In the genomic region with DNA sequence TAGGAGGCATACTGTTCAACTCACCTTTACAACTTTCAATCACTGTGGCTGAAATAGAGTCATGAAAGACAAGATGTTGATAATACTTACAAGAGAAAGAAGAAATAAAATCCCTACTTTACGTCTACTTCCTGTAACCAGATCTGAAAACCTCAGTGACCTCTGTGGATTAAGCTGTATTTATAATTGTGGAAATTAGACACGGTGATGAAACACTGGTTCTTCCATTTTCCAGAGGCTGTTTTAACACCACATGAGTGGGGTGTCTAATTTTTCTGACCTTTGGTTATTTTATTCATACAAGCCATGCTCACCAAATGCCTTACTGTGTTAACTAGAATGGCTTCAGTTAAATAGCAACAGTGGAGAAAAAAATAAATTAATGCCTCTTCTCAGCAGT, we compare ENCODE assay signal across 22 cellular contexts.
"Had no signal": no experiment of that assay in that cellular context is flagged by ENCODE, and none has a peak within 500 bp of the region (broad histone marks: within the 10 kb centered on the region; RNA-seq: fewer than 3 reads in every experiment).

No MANE protein-coding gene starts in this region.

- H3K4me1 ChIP-seq: foreskin keratinocyte, right lobe of liver, vagina had no signal

- H2AFZ ChIP-seq: hepatocyte had no signal

- H3K79me2 ChIP-seq: hepatocyte had no signal

- H3K27me3 ChIP-seq: foreskin keratinocyte, hepatocyte, ovary, right lobe of liver, vagina had no signal

- H3K27ac ChIP-seq: foreskin keratinocyte, hepatocyte, ovary, right lobe of liver, thoracic aorta, vagina had no signal

- H3K36me3 ChIP-seq: ovary, right lobe of liver, thoracic aorta, vagina had no signal

- H3K9me3 ChIP-seq: ovary, right lobe of liver, thoracic aorta, vagina had no signal

- H3K4me2 ChIP-seq: hepatocyte had no signal

- H3K4me3 ChIP-seq: hepatocyte, ovary, right lobe of liver, thoracic aorta, vagina had no signal

- DNase-seq: activated CD4-positive, alpha-beta memory T cell treated with anti-CD3 and anti-CD28 coated beads for 36 hours; activated naive CD4-positive, alpha-beta T cell treated with anti-CD3 and anti-CD28 coated beads for 36 hours; activated T-cell treated with anti-CD3 and anti-CD28 coated beads, Interleukin-2, amount 50 U/mL, for 48 hours; amygdala; effector CD4-positive, alpha-beta T cell; erythroblast; foreskin keratinocyte; immature natural killer cell; left ventricle myocardium superior; mammary epithelial cell; midbrain; ovary; right lobe of liver; stimulated activated CD4-positive, alpha-beta T cell treated with anti-CD3 and anti-CD28 coated beads, Interleukin-2, amount 100 ng/mL, for 48 hours; stimulated activated CD8-positive, alpha-beta memory T cell treated with anti-CD3 and anti-CD28 coated beads, Interleukin-4, amount 100 ng/mL, for 48 hours; stimulated activated naive B cell treated with anti-CD40 and anti-IgM and Interleukin-4, amounts not matched to agents 10 μg/mL and 1 μg/mL and 100 μg/mL, for 72 hours; T1000 had no signal

- ATAC-seq: foreskin keratinocyte; left ventricle myocardium superior; natural killer cell treated with Interleukin-12 subunit alpha and Interleukin-12 subunit beta and Interleukin-15 and Interleukin-18, amount 100 ng/mL, for 72 hours; right lobe of liver; stimulated activated naive B cell treated with anti-CD40 and anti-IgM and Interleukin-4, amounts not matched to agents 10 μg/mL and 1 μg/mL and 100 μg/mL, for 72 hours; WTC11 had no signal
